ENCODE assay signal across 25 cellular contexts in genomic region chr17:78623541-78623940, GRCh38. TPM values are rescaled to one million over a fixed set of nuclear protein-coding genes. Genes with fewer than 3 reads are reported as not detected.
DNase-seq lines count a peak whose midpoint lies in the region; ATAC-seq, FAIRE-seq and TF ChIP-seq lines count a peak whose summit lies in the region.
"Had no signal": no experiment of that assay in that cellular context is flagged by ENCODE, and none has a peak within 500 bp of the region (broad histone marks: within the 10 kb centered on the region; RNA-seq: fewer than 3 reads in every experiment).

No MANE protein-coding gene starts in this region.

- no peak for TF ChIP-seq EP300 in GM12878 (IDR thresholded peaks at IDR 0.05; ENCODE audit: borderline replicate concordance in 1 of 2, control insufficient read depth in 1 of 2, low read depth in 2 of 2, low read length in 2 of 2)

- H3K79me2 ChIP-seq in GM12878 (ENCODE audit: control insufficient read depth, insufficient read depth, low read length), result no peaks in the 10 kb centered on the region
- no peaks in the 10 kb centered on the region for H3K79me2 ChIP-seq in trophoblast cell (ENCODE audit: control insufficient read depth, insufficient read depth, low read length, poor library complexity)

- SMC1A ChIA-PET in GM12878 (lab: Charles Lee; ENCODE audit: uncharacterized antibody, unreplicated experiment), result no interaction called here

- POLR2A ChIA-PET in GM12878 (lab: Charles Lee), result no interaction called here

- H2AK5ac ChIP-seq in trophoblast cell (ENCODE audit: low read length), result no peak overlapping the region

- no peak overlapping the region for H4K91ac ChIP-seq in trophoblast cell (ENCODE audit: low read depth, low read length)

- no peak overlapping the region for H2BK5ac ChIP-seq in trophoblast cell (ENCODE audit: low read depth, low read length, poor library complexity)

- H4K20me1 ChIP-seq in GM12878 (ENCODE audit: control insufficient read depth, insufficient read depth), result no peaks in the 10 kb centered on the region

- H3K9me3 ChIP-seq in GM12878 (replicated peaks; ENCODE audit: control insufficient read depth, insufficient read depth, low read length), result no peaks in the 10 kb centered on the region; the same call in 2 of the 3 replicates
- peaks cover 5% of the 10 kb centered on the region for H3K9me3 ChIP-seq in trophoblast cell (ENCODE audit: insufficient read depth, low read depth, low read length)
- peaks cover 0 to 10% (median 0%) of the 10 kb centered on the region in 12 donors for H3K9me3 ChIP-seq in heart left ventricle
- H3K9me3 ChIP-seq: HAP-1, SJSA1 had no signal

- TF ChIP-seq CTCF in GM12878 (IDR thresholded peaks at IDR 0.05 in 2 of 3, conservative IDR thresholded peaks at IDR 0.05 in 1 of 3; ENCODE audit: control insufficient read depth in 2 of 3, extremely low read depth in 1 of 3, insufficient read depth in 1 of 3, low read depth in 3 of 3, low read length in 3 of 3) (no peak), heart left ventricle (IDR thresholded peaks at IDR 0.05) (no peak)

- FAIRE-seq in GM12878 (lab: Jason Lieb, UNC), result no peak
- FAIRE-seq: GM12892 had no signal

- intact Hi-C loops in GM12878 (cut with micrococcal nuclease; ENCODE audit: unreplicated experiment) (no loop called here), heart left ventricle (cut with DNase I) (no loop called here)

- H3K36me3 ChIP-seq in GM12878 (ENCODE audit: control insufficient read depth in 2 of 2, insufficient read depth in 2 of 2, low read length in 1 of 2) (no peaks in the 10 kb centered on the region), trophoblast cell (ENCODE audit: control insufficient read depth in 1 of 2, insufficient read depth in 2 of 2, low read length in 2 of 2) (no peaks in the 10 kb centered on the region), heart left ventricle (no peaks in the 10 kb centered on the region)
- H3K36me3 ChIP-seq: HAP-1, SJSA1 had no signal

- in situ Hi-C loops in GM12878 (cut with MboI) (no loop called here), ACHN (cut with HindIII; ENCODE audit: low pct_ligation_motif_present, low pct_unique_long_range_greater_than_20kb, low sequenced_read_pairs) (no loop called here)

- no peak overlapping the region for H3K18ac ChIP-seq in trophoblast cell (ENCODE audit: low read length)

- ATAC-seq in GM12878, result no peak
- ATAC-seq in heart left ventricle, result no peak
- ATAC-seq: GM23338, Right ventricle myocardium inferior had no signal

- no peak overlapping the region for H3K4ac ChIP-seq in trophoblast cell (ENCODE audit: low read depth, low read length)

- no peak overlapping the region for H3K23ac ChIP-seq in trophoblast cell (ENCODE audit: low read length)

- CTCF ChIA-PET in GM12878 (lab: Yijun Ruan, JAX), result no interaction called here

- H3K4me3 ChIP-seq in GM12878, result no peak overlapping the region
- peak overlapping the region; percentile 2 for H3K4me3 ChIP-seq in trophoblast cell (ENCODE audit: low read depth, low read length)
- no peak overlapping the region for H3K4me3 ChIP-seq in heart left ventricle
- H3K4me3 ChIP-seq: GM23338, HAP-1, SJSA1 had no signal

- H3K4me2 ChIP-seq in GM12878 (ENCODE audit: control insufficient read depth, insufficient read depth), result no peak overlapping the region
- H3K4me2 ChIP-seq in trophoblast cell (ENCODE audit: low read length), result no peak overlapping the region
- H3K4me2 ChIP-seq: GM23338, KMS-11 had no signal

- H3K9ac ChIP-seq in GM12878 (ENCODE audit: control insufficient read depth, insufficient read depth, low read length) (no peak overlapping the region), trophoblast cell (ENCODE audit: low read length) (no peak overlapping the region)
- H3K9ac ChIP-seq: KMS-11 had no signal

- no peak overlapping the region for H2AFZ ChIP-seq in GM12878 (ENCODE audit: control insufficient read depth, low read depth, low read length)
- no peak overlapping the region for H2AFZ ChIP-seq in trophoblast cell (ENCODE audit: insufficient read depth, low read length, poor library complexity)
- H2AFZ ChIP-seq: GM23338 had no signal

- TSS peak; percentile 82 for BruUV-seq in GM12878 (replicated peaks; lab: Mats Ljungman, UMichigan)

- RAD21 ChIA-PET in GM12878 (lab: Charles Lee; ENCODE audit: unreplicated experiment), result no interaction called here

- no peak overlapping the region for H2BK120ac ChIP-seq in trophoblast cell (ENCODE audit: insufficient read depth, low read length, poor library complexity)

- TF ChIP-seq RAD21 in GM12878 (IDR thresholded peaks at IDR 0.05; ENCODE audit: insufficient read depth, low read depth, low read length), result no peak

- no peak overlapping the region for H2BK12ac ChIP-seq in trophoblast cell (ENCODE audit: low read length)

- no peaks in the 10 kb centered on the region; a peak in 1 of 4 replicates for H3K27me3 ChIP-seq in GM12878 (replicated peaks in 1 of 2; ENCODE audit: control insufficient read depth in 2 of 2, insufficient read depth in 2 of 2, low read length in 1 of 2)
- no peaks in the 10 kb centered on the region for H3K27me3 ChIP-seq in trophoblast cell (ENCODE audit: insufficient read depth, low read length)
- no peaks in the 10 kb centered on the region for H3K27me3 ChIP-seq in heart left ventricle

- no peak overlapping the region for H4K8ac ChIP-seq in trophoblast cell (ENCODE audit: low read depth, low read length)

- H3K14ac ChIP-seq in trophoblast cell (ENCODE audit: low read length), result no peak overlapping the region

- DNase-seq in NCI-H1105 treated with DMSO at 0.1 percent for 48 hours (lab: John Stamatoyannopoulos, UW) (peak; percentile 7), NCI-H1105 (lab: John Stamatoyannopoulos, UW) (no peak), ELF-1 (ENCODE audit: low read depth, low spot score) (peak; percentile 46), GM12878 (ENCODE audit: low read depth, low spot score) (no peak), trophoblast cell (no peak), nucleus accumbens (lab: John Stamatoyannopoulos, UW) (no peak), ACHN (no peak), heart left ventricle (no peak)
- DNase-seq: 8988T; CD4-positive, CD25-positive, alpha-beta regulatory T cell; COR-L47; DND-41; IMR-90; NCI-H1092 treated with DMSO at 0.1 percent for 48 hours; NCI-H1694 treated with DMSO at 0.1 percent for 48 hours; NCI-H2081 treated with DMSO at 0.1 percent for 48 hours; NCI-H446 treated with DMSO at 0.1 percent for 48 hours had no signal

- TF ChIP-seq POLR2A in GM12878 (IDR thresholded peaks at IDR 0.05; ENCODE audit: low read depth, low read length) (no peak), heart left ventricle (IDR thresholded peaks at IDR 0.05) (no peak)

- H3K4me1 ChIP-seq in GM12878 (ENCODE audit: control insufficient read depth, insufficient read depth, low read length) (no peaks in the 10 kb centered on the region; the same call in 1 of the 2 replicates), trophoblast cell (ENCODE audit: control insufficient read depth in 1 of 2, insufficient read depth in 2 of 2, low read length in 2 of 2) (peaks cover 3 to 13% of the 10 kb centered on the region in 2 experiments), heart left ventricle (no peaks in the 10 kb centered on the region)
- H3K4me1 ChIP-seq: HAP-1, SJSA1 had no signal

- H3K27ac ChIP-seq in GM12878 (ENCODE audit: control insufficient read depth, insufficient read depth), result no peak overlapping the region
- no peak overlapping the region for H3K27ac ChIP-seq in trophoblast cell (ENCODE audit: low read depth, low read length)
- H3K27ac ChIP-seq in heart left ventricle, result no peak overlapping the region
- H3K27ac ChIP-seq: KMS-11, SJSA1 had no signal

- 54% methylated on average over 12 of the region's 12 CpGs for WGBS in GM12878 (ENCODE audit: insufficient coverage, insufficient replicate concordance, low lambda C conversion rate, missing lambda C conversion rate)
- WGBS in trophoblast cell (ENCODE audit: extremely low coverage, insufficient coverage, insufficient read length), result no CpG with 5 or more reads among the region's 12 CpGs
- 87 to 91% (median 89%) methylated on average over 12 of the region's 12 CpGs for WGBS in heart left ventricle, 4 donors

- no peak overlapping the region for H4K12ac ChIP-seq in trophoblast cell (ENCODE audit: low read depth, low read length)

- no peaks in the 10 kb centered on the region for H3K79me1 ChIP-seq in trophoblast cell (ENCODE audit: low read length)

TF ChIP-seq in GM12878, 131 proteins besides CTCF, POLR2A, EP300 and RAD21 (continues in another document):
- TF ChIP-seq TAF1 (IDR thresholded peaks at IDR 0.05; ENCODE audit: borderline replicate concordance, low read depth, low read length) (no peak), RELA (IDR thresholded peaks at IDR 0.05; ENCODE audit: borderline replicate concordance, partially characterized antibody) (no peak), RBBP5 (conservative IDR thresholded peaks at IDR 0.05) (no peak), STAT1 (conservative IDR thresholded peaks at IDR 0.05) (no peak)

RNA-seq across cellular contexts. Expression of gene DNAH17, which starts 46.3 kb away (rescaled TPM):
- 1.2 and 2.7 TPM in 2 replicates for total RNA-seq in GM12878 (2013; cell fraction: nucleolus; rRNA removed)
- total RNA-seq in GM12878 (2014; rRNA removed), result 0.76 and 1.5 TPM in 2 replicates
- 0.45 and 0.46 TPM in 2 replicates for total RNA-seq in GM12878 (2014; rRNA removed; fragmentation: Illumina TruSeq; extraction: Trizol)
- total RNA-seq in GM12878 (2021), result 0.90 and 1.6 TPM in 2 replicates
- polyA plus RNA-seq in GM12878 (2011; ENCODE audit: low read depth), result 3.6 TPM
- 0.07 and 0.31 TPM in 2 replicates for polyA plus RNA-seq in GM12878 (2011; rRNA removed)
- polyA plus RNA-seq in GM12878 (2011; cell fraction: cytosol; rRNA removed), result 0.15 and 0.22 TPM in 2 replicates
- polyA plus RNA-seq in GM12878 (2011; cell fraction: nucleus; rRNA removed), result 0.60 and 0.75 TPM in 2 replicates
- polyA plus RNA-seq in GM12878 (2012), result 11.1 and 11.5 TPM in 2 replicates
- 0.65 and 0.70 TPM in 2 replicates for polyA plus RNA-seq in GM12878 (2014; fragmentation: Illumina TruSeq; extraction: Trizol)
- polyA plus RNA-seq in GM12878 (2014; fragmentation: Nextera tagmentation; extraction: Ambion mirVana), result under 1 TPM; 0.16 to 0.21 TPM
- 0.47 and 0.74 TPM in 2 replicates for polyA plus RNA-seq in GM12878 (2014; rRNA removed)
- polyA plus RNA-seq in GM12878 (2016; fragmentation: Nextera tagmentation; extraction: Ambion mirVana), result 1 to 10 TPM; 1.8 to 2.9 TPM
- polyA minus RNA-seq in GM12878 (2011; rRNA and poly(A)+ RNA removed), result 0.10 and 0.15 TPM in 2 replicates
- polyA minus RNA-seq in GM12878 (2011; cell fraction: cytosol; rRNA and poly(A)+ RNA removed), result not detected in 2 replicates
- 0.24 and 0.86 TPM in 2 replicates for polyA minus RNA-seq in GM12878 (2011; cell fraction: nucleus; rRNA and poly(A)+ RNA removed)
- polyA plus RNA-seq in trophoblast cell (2013), result 0.31 and 0.32 TPM in 2 replicates
- total RNA-seq in heart left ventricle, result under 1 TPM in 5 of 9 donors, not detected in 4; 0.02 to 0.63 (median 0.25) TPM
- polyA plus RNA-seq in heart left ventricle, result under 1 TPM; 0.04 to 0.17 TPM
- total RNA-seq: G401, HT1080, IMR-90, Right ventricle myocardium inferior, SJSA1 had no signal
- polyA plus RNA-seq: IMR-90 had no signal

Comparison
In these comparisons a context has a peak if more than half of its experiments do, and no peak if none do; other contexts are left out.
1. DNase-seq: peak in NCI-H1105 treated with DMSO at 0.1 percent for 48 hours (single experiment) and ELF-1 (single experiment); none in NCI-H1105 (single experiment), GM12878 (single experiment), trophoblast cell (0 of 2), nucleus accumbens (0 of 56), ACHN (single experiment) and heart left ventricle (0 of 5).